Comparison of ENCODE assay signal across 1 cellular context in the genomic region with DNA sequence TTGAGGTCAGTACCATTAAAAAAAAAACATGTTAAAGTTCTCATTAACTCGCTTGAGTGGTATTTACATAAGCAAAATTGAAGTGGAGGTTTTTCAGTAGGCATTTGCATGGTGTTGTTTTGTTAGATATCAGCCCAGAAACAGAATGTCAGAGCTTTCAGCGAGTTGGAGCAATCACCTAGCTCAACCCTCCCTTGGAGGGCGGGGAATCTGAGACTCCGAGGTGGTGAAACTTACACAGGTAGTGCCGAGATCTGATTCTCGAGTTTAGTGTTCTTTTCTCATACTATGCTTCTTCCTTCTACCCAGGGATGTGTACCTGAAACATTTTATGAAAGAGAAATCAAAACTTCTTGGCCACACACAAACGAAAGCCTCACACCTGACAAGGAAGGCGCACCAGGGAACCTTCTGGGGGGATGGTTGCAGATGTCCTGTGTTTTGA.
TF ChIP-seq lines count a peak whose summit lies in the region.

No MANE protein-coding gene starts in this region.

TF ChIP-seq in SK-N-SH, 30 proteins besides CTCF, POLR2A, EP300 and RAD21 (continued from another document):
- TF ChIP-seq, protein P1, sequence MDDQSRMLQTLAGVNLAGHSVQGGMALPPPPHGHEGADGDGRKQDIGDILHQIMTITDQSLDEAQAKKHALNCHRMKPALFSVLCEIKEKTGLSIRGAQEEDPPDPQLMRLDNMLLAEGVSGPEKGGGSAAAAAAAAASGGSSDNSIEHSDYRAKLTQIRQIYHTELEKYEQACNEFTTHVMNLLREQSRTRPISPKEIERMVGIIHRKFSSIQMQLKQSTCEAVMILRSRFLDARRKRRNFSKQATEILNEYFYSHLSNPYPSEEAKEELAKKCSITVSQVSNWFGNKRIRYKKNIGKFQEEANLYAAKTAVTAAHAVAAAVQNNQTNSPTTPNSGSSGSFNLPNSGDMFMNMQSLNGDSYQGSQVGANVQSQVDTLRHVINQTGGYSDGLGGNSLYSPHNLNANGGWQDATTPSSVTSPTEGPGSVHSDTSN (IDR thresholded peaks at IDR 0.05) = no peak
- TF ChIP-seq RFX5 (IDR thresholded peaks at IDR 0.05; ENCODE audit: low read length) = no peak
